ENCODE assay signal across 9 cellular contexts in genomic region chr3:85572978-85573377, GRCh38.
"Had no signal": no experiment of that assay in that cellular context is flagged by ENCODE, and none has a peak within 500 bp of the region (broad histone marks: within the 10 kb centered on the region; RNA-seq: fewer than 3 reads in every experiment).

No MANE protein-coding gene starts in this region.

- H3K9me3 ChIP-seq: HAP-1 had no signal

- H3K4me2 ChIP-seq: KMS-11 had no signal

- FAIRE-seq: HepG2 had no signal

- ATAC-seq: HCT116 had no signal

- H3K27ac ChIP-seq: GM23248, HL-60, KMS-11 had no signal

- H3K4me3 ChIP-seq: GM23248, HAP-1 had no signal

- DNase-seq: GM23248, GOT3, H7, KBM-7 had no signal

- H3K36me3 ChIP-seq: HAP-1 had no signal
